ENCODE assay signal across 22 cellular contexts in the genomic region with DNA sequence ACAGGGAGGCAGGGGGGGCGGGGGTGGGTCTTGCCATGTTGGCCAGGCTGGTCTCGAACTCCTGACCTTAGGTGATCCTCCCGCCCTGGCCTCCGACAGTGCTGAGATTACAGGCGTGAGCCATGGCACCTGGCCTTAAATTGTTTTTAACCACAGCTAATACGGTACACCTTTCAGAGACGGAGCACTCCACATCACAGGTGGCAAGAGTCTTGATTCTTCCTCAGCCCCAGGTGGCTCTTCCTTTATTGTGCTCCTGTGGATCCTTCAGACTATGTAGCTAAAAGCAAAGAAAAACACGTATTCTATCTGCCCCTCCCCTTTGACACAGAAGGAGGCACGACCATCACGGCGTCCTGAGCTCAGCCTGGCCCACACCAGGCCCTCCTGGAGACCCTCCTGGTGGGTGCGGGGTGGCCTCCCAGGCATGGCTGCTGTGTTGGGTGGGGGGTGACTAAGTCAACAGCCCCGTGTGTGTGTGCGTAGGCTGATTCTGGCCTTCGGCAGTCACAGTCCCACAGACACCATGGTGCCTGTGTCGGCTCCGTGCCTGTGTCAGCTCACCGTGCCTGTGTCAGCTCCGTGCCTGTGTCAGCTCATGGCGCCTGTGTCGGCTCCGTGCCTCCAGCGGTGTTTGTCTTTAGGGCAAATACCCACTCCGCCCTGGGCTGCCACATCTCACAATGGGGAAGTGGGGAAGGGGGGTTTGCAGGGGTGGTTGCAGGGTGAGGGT. TPM values are rescaled to one million over a fixed set of nuclear protein-coding genes. Genes with fewer than 3 reads are reported as not detected.
DNase-seq lines count a peak whose midpoint lies in the region; ATAC-seq, FAIRE-seq and TF ChIP-seq lines count a peak whose summit lies in the region.
"Had no signal": no experiment of that assay in that cellular context is flagged by ENCODE, and none has a peak within 500 bp of the region (broad histone marks: within the 10 kb centered on the region; RNA-seq: fewer than 3 reads in every experiment).

No MANE protein-coding gene starts in this region.

- WGBS in K562 (ENCODE audit: insufficient coverage, low coverage, missing lambda C conversion rate) = 41% methylated on average over 21 of the region's 24 CpGs
- 69% methylated on average over 24 of the region's 24 CpGs for WGBS in mesenchymal stem cell

- in situ Hi-C loops in K562 (cut with MboI) = no loop called here

- H3K4me1 ChIP-seq in OCI-LY7 (ENCODE audit: insufficient read depth, low read length, poor library complexity, severe bottlenecking) (peaks cover 28% of the 10 kb centered on the region), K562 (replicated peaks in 1 of 2; ENCODE audit: control insufficient read depth in 2 of 2, insufficient read depth in 2 of 2, low read length in 2 of 2) (peaks cover 43 to 70% of the 10 kb centered on the region in 2 experiments), mesenchymal stem cell (ENCODE audit: control insufficient read depth, insufficient read depth, low read depth, low read length) (peaks cover 7% of the 10 kb centered on the region), osteoblast (ENCODE audit: insufficient read depth, low read length) (peaks cover 3% of the 10 kb centered on the region)
- H3K4me1 ChIP-seq: BE2C had no signal

- H4K20me1 ChIP-seq in OCI-LY7 (ENCODE audit: insufficient read depth, low read length) (no peaks in the 10 kb centered on the region), K562 (replicated peaks; ENCODE audit: control insufficient read depth, insufficient read depth, low read length) (no peaks in the 10 kb centered on the region), osteoblast (ENCODE audit: insufficient read depth, low read length) (no peaks in the 10 kb centered on the region)

- H3K27me3 ChIP-seq in K562 (ENCODE audit: control insufficient read depth in 2 of 2, insufficient read depth in 2 of 2, low read length in 2 of 2) (no peaks in the 10 kb centered on the region), mesenchymal stem cell (ENCODE audit: control insufficient read depth in 1 of 2, insufficient read depth in 1 of 2, low read length in 2 of 2) (peaks cover 7 to 17% of the 10 kb centered on the region in 2 experiments), osteoblast (ENCODE audit: insufficient read depth, low read length) (peaks cover 16% of the 10 kb centered on the region)
- H3K27me3 ChIP-seq: BE2C had no signal

- no peak overlapping the region for H2AK5ac ChIP-seq in mesenchymal stem cell (ENCODE audit: low read length, severe bottlenecking)

- H3K9me1 ChIP-seq in K562 (ENCODE audit: control insufficient read depth, insufficient read depth, low read length) = no peaks in the 10 kb centered on the region

- peak overlapping the region; percentile 62 for H4K91ac ChIP-seq in mesenchymal stem cell (ENCODE audit: low read length)

- no peaks in the 10 kb centered on the region for H3K79me1 ChIP-seq in mesenchymal stem cell (replicated peaks; ENCODE audit: low read length, poor library complexity, severe bottlenecking)

- TF ChIP-seq CTCF in OCI-LY7 (conservative IDR thresholded peaks at IDR 0.05; ENCODE audit: low read length) = no peak
- no peak for TF ChIP-seq CTCF in K562 (IDR thresholded peaks at IDR 0.05 in 2 of 3, conservative IDR thresholded peaks at IDR 0.05 in 1 of 3; ENCODE audit: insufficient read depth in 2 of 3, low read depth in 1 of 3, low read length in 3 of 3)
- TF ChIP-seq CTCF in osteoblast (IDR thresholded peaks at IDR 0.05; ENCODE audit: extremely low read depth, low read depth, low read length) = no peak

- H2BK12ac ChIP-seq in mesenchymal stem cell (ENCODE audit: low read length in 2 of 2) = no peak overlapping the region

- H3K4me1 Mint-ChIP-seq in activated T-cell treated with anti-CD3 and anti-CD28 coated beads, Interleukin-2, amount 50 U/mL, for 4 hours (ENCODE audit: low read depth) = peaks cover 6% of the 10 kb centered on the region

- POLR2A ChIA-PET in OCI-LY7 (lab: Charles Lee) (interaction anchor here (0.7 to 1.7 kb wide), 3 partner anchors 19 to 1097 kb away, joined by 3 to 9 read pairs (median 3); no protein-coding TSS in a partner anchor), K562 (lab: Yijun Ruan, JAX) (interaction anchor here (0.6 to 2.0 kb wide), 8 partner anchors 8 to 132 kb away, joined by 3 to 8 read pairs (median 4); a partner anchor contains a TSS)

- DNase-seq in OCI-LY7 (ENCODE audit: low spot score) (peak; percentile 50), K562 (ENCODE audit: extremely low read depth in 1 of 4, low spot score in 3 of 4) (peak in 1 of 4 experiments; percentile 41), mesenchymal stem cell (no peak), osteoblast (ENCODE audit: insufficient read length, low spot score, missing footprints) (peak; percentile 71), Ammon's horn (ENCODE audit: low spot score) (no peak), NCI-H345 (lab: John Stamatoyannopoulos, UW) (no peak)
- DNase-seq in activated T-cell treated with anti-CD3 and anti-CD28 coated beads, Interleukin-2, amount 50 U/mL, for 4 hours = no peak
- DNase-seq: BE2C; CD4-positive, alpha-beta T cell; DMS79 treated with DMSO at 0.1 percent for 48 hours; GM23248; MV-4-11; NCI-H1417 treated with DMSO at 0.1 percent for 48 hours; NCI-H2029; NCI-H2171 treated with DMSO at 0.1 percent for 48 hours; SHP77; SK-N-SH had no signal

- peak overlapping the region; percentile 81 to 93 for H3K9ac ChIP-seq in K562 (ENCODE audit: insufficient read depth in 1 of 2, low read depth in 2 of 2, low read length in 2 of 2)
- no peak overlapping the region for H3K9ac ChIP-seq in mesenchymal stem cell (ENCODE audit: low read length)
- H3K9ac ChIP-seq: GM23248, SK-N-SH had no signal

- no peak for TF ChIP-seq RAD21 in K562 (CRISPR knock-in tag; conservative IDR thresholded peaks at IDR 0.05 in 1 of 2, IDR thresholded peaks at IDR 0.05 in 1 of 2)

- no peak for FAIRE-seq in K562 (lab: Jason Lieb, UNC)

- no peak overlapping the region for H2BK120ac ChIP-seq in mesenchymal stem cell (ENCODE audit: low read depth, low read length)

- H3K4me3 ChIP-seq in OCI-LY7 (ENCODE audit: low read depth, low read length, poor library complexity, severe bottlenecking) (no peak overlapping the region), K562 (no peak overlapping the region), mesenchymal stem cell (ENCODE audit: insufficient read depth in 1 of 2, low read depth in 1 of 2, low read length in 2 of 2) (no peak overlapping the region), osteoblast (ENCODE audit: insufficient read depth, low read length) (no peak overlapping the region)
- H3K4me3 ChIP-seq: GM23248 had no signal

- H3K18ac ChIP-seq in mesenchymal stem cell (ENCODE audit: low read depth in 1 of 2, low read length in 2 of 2) = no peak overlapping the region

- no peaks in the 10 kb centered on the region for H3K9me3 Mint-ChIP-seq in activated T-cell treated with anti-CD3 and anti-CD28 coated beads, Interleukin-2, amount 50 U/mL, for 4 hours
- H3K9me3 Mint-ChIP-seq: CD4-positive, alpha-beta T cell had no signal

- no peak overlapping the region for H3K23ac ChIP-seq in mesenchymal stem cell (ENCODE audit: low read length in 2 of 2)

- no peak overlapping the region for H2BK5ac ChIP-seq in mesenchymal stem cell (ENCODE audit: low read depth, low read length, poor library complexity, severe bottlenecking)

- TF ChIP-seq EP300 in K562 (IDR thresholded peaks at IDR 0.05; ENCODE audit: low read length) = no peak

- H3K79me2 ChIP-seq in OCI-LY7 (ENCODE audit: insufficient read depth, low read depth, low read length) = no peaks in the 10 kb centered on the region
- no peaks in the 10 kb centered on the region; the same call in 2 of the 3 replicates for H3K79me2 ChIP-seq in K562 (ENCODE audit: control insufficient read depth, insufficient read depth, low read length)
- H3K79me2 ChIP-seq in osteoblast (ENCODE audit: insufficient read depth, low read length) = no peaks in the 10 kb centered on the region

- intact Hi-C loops in OCI-LY7 (cut with micrococcal nuclease; ENCODE audit: unreplicated experiment) = no loop called here
- intact Hi-C loops in K562 (cut with micrococcal nuclease) = loop anchor here (10.0 kb wide), 1 partner anchor 310 kb away; a partner anchor contains a TSS

- H3K4me2 ChIP-seq in OCI-LY7 (ENCODE audit: low read length) (no peak overlapping the region), K562 (ENCODE audit: insufficient read depth, low read length) (peak overlapping the region; percentile 57), mesenchymal stem cell (ENCODE audit: low read length, poor library complexity, severe bottlenecking) (no peak overlapping the region), osteoblast (ENCODE audit: insufficient read depth, low read length) (no peak overlapping the region)
- H3K4me2 ChIP-seq: SK-N-SH had no signal

- H3K36me3 Mint-ChIP-seq in activated T-cell treated with anti-CD3 and anti-CD28 coated beads, Interleukin-2, amount 50 U/mL, for 4 hours (ENCODE audit: insufficient read depth) = no peaks in the 10 kb centered on the region

- H3K27ac ChIP-seq in OCI-LY7 (ENCODE audit: low read depth, low read length, poor library complexity, severe bottlenecking) (no peak overlapping the region), K562 (ENCODE audit: extremely low read depth, low read depth, low read length) (peak overlapping the region; percentile 98), mesenchymal stem cell (ENCODE audit: low read length, poor library complexity, severe bottlenecking) (no peak overlapping the region), osteoblast (ENCODE audit: low read depth, low read length) (no peak overlapping the region)
- H3K27ac ChIP-seq: GM23248 had no signal

- no peak overlapping the region for H3K4me3 Mint-ChIP-seq in activated T-cell treated with anti-CD3 and anti-CD28 coated beads, Interleukin-2, amount 50 U/mL, for 4 hours
- H3K4me3 Mint-ChIP-seq: CD4-positive, alpha-beta T cell had no signal

- BruUV-seq in OCI-LY7 (replicated peaks; lab: Mats Ljungman, UMichigan) (no TSS peak), K562 (replicated peaks; lab: Mats Ljungman, UMichigan) (TSS peak; percentile 62)

- CTCF ChIA-PET in OCI-LY7 (lab: Charles Lee; ENCODE audit: unreplicated experiment) (interaction anchor here (0.5 kb wide), 1 partner anchor 162 kb away, joined by 3 read pairs; no protein-coding TSS in a partner anchor), K562 (lab: Yijun Ruan, JAX; ENCODE audit: low intra/inter-chr PET ratio) (no interaction called here)

- H3K4ac ChIP-seq in mesenchymal stem cell (ENCODE audit: low read depth in 1 of 2, low read length in 2 of 2) = no peak overlapping the region

- H3K9me3 ChIP-seq in OCI-LY7 (ENCODE audit: low read length) (no peaks in the 10 kb centered on the region), K562 (replicated peaks; ENCODE audit: control insufficient read depth, insufficient read depth, low read depth, low read length) (peaks cover 4% of the 10 kb centered on the region), mesenchymal stem cell (ENCODE audit: control insufficient read depth, low read length) (no peaks in the 10 kb centered on the region), osteoblast (ENCODE audit: low read depth, low read length) (no peaks in the 10 kb centered on the region)
- H3K9me3 ChIP-seq: BE2C, SK-N-SH had no signal

- peak overlapping the region; percentile 51 for H4K8ac ChIP-seq in mesenchymal stem cell (ENCODE audit: low read length)

- H2AFZ ChIP-seq in OCI-LY7 (ENCODE audit: low read length) (no peak overlapping the region), K562 (ENCODE audit: low read depth, low read length) (peak overlapping the region; percentile 86), mesenchymal stem cell (ENCODE audit: low read depth, low read length) (no peak overlapping the region), osteoblast (ENCODE audit: low read length) (no peak overlapping the region)
- H2AFZ ChIP-seq: GM23248 had no signal

- no peak overlapping the region for H2BK15ac ChIP-seq in mesenchymal stem cell (ENCODE audit: low read depth, poor library complexity, severe bottlenecking)

- ATAC-seq in K562 (peak; percentile 38), HG03571 (IDR thresholded peaks at IDR 0.05; ENCODE audit: unreplicated experiment) (no peak)
- no peak for ATAC-seq in activated T-cell treated with anti-CD3 and anti-CD28 coated beads, Interleukin-2, amount 50 U/mL, for 4 hours
- ATAC-seq: HCT116 had no signal

- H3K9me2 ChIP-seq in OCI-LY7 (ENCODE audit: insufficient read depth, low read length) = no peaks in the 10 kb centered on the region
- H3K9me2 ChIP-seq: SK-N-SH had no signal

- no peak for TF ChIP-seq POLR2A in K562 (conservative IDR thresholded peaks at IDR 0.05)

- H3K27me3 Mint-ChIP-seq in activated T-cell treated with anti-CD3 and anti-CD28 coated beads, Interleukin-2, amount 50 U/mL, for 4 hours (ENCODE audit: low read depth) = peaks cover 1% of the 10 kb centered on the region

- no peak overlapping the region for H3K14ac ChIP-seq in mesenchymal stem cell (ENCODE audit: low read length in 2 of 2)

- H3K36me3 ChIP-seq in OCI-LY7 (ENCODE audit: insufficient read depth, low read length) (no peaks in the 10 kb centered on the region), K562 (ENCODE audit: control insufficient read depth, insufficient read depth, low read length) (no peaks in the 10 kb centered on the region), mesenchymal stem cell (ENCODE audit: control insufficient read depth in 1 of 2, insufficient read depth in 2 of 2, low read depth in 1 of 2, low read length in 2 of 2) (no peaks in the 10 kb centered on the region), osteoblast (ENCODE audit: insufficient read depth, low read length) (no peaks in the 10 kb centered on the region)
- H3K36me3 ChIP-seq: BE2C had no signal

RNA-seq across cellular contexts. Expression of a gene that starts 10.8 kb away (rescaled TPM):
- not detected in 2 replicates for total RNA-seq in OCI-LY7 (2014; rRNA removed; shearing (Covaris generic))
- total RNA-seq in OCI-LY7 (2022) (not detected in 2 replicates), K562 (2014; rRNA removed) (0.18 TPM in 1 of 2 replicates, not detected in the other), K562 (2014; rRNA removed; fragmentation: Illumina TruSeq; extraction: Trizol) (not detected in 2 replicates), K562 (2015; rRNA removed; fragmentation: Illumina TruSeq; extraction: Trizol) (not detected in 2 replicates), K562 (2021) (0.11 TPM in 1 of 2 replicates, not detected in the other), osteoblast (5.8 and 11.5 TPM in 2 replicates)
- total RNA-seq in K562 (2011; cell fraction: chromatin; rRNA removed; ENCODE audit: low replicate concordance) = 0.86 TPM in 1 of 2 replicates, not detected in the other
- total RNA-seq in K562 (2011; cell fraction: nucleolus; rRNA removed) = 0.53 and 0.83 TPM in 2 replicates
- 0.99 TPM in 1 of 2 replicates, not detected in the other for total RNA-seq in K562 (2011; cell fraction: nucleoplasm; rRNA removed)
- polyA plus RNA-seq in K562 (2011; rRNA removed) (0.19 and 0.46 TPM in 2 replicates), K562 (2014; fragmentation: Illumina TruSeq; extraction: Trizol) (0.15 TPM in 1 of 2 replicates, not detected in the other), K562 (2014; fragmentation: Nextera tagmentation; extraction: Ambion mirVana) (not detected), K562 (2014; rRNA removed) (not detected in 2 replicates)
- polyA plus RNA-seq in K562 (2011; cell fraction: cytosol; rRNA removed) = 0.35 and 1.1 TPM in 2 replicates
- 0.31 and 0.47 TPM in 2 replicates for polyA plus RNA-seq in K562 (2011; cell fraction: nucleus; rRNA removed)
- 0.36 and 0.57 TPM in 2 replicates for polyA plus RNA-seq in K562 (2012)
- polyA minus RNA-seq in K562 (2011; rRNA and poly(A)+ RNA removed) = 0.18 and 0.33 TPM in 2 replicates
- polyA minus RNA-seq in K562 (2011; cell fraction: cytosol; rRNA and poly(A)+ RNA removed) = not detected in 2 replicates
- 0.94 TPM in 1 of 2 replicates, not detected in the other for polyA minus RNA-seq in K562 (2011; cell fraction: nucleus; rRNA and poly(A)+ RNA removed)
- polyA plus RNA-seq in mesenchymal stem cell (2013, experiment 1 of 2) = 3.1 TPM
- 3.2 TPM for polyA plus RNA-seq in mesenchymal stem cell (2013, experiment 2 of 2)
- 1 to 10 TPM; 2.6 to 3.8 (median 3.0) TPM for total RNA-seq in activated T-cell treated with anti-CD3 and anti-CD28 coated beads, Interleukin-2, amount 50 U/mL, for 4 hours

RNA-seq across cellular contexts. Expression of a gene that starts 14.7 kb away (rescaled TPM):
- total RNA-seq in OCI-LY7 (2014; rRNA removed; shearing (Covaris generic)) = 2.6 and 3.4 TPM in 2 replicates
- 1.8 and 2.0 TPM in 2 replicates for total RNA-seq in OCI-LY7 (2022)
- total RNA-seq in K562 (2011; cell fraction: chromatin; rRNA removed; ENCODE audit: low replicate concordance) = 1.0 and 1.2 TPM in 2 replicates
- 1.2 TPM in 2 replicates for total RNA-seq in K562 (2011; cell fraction: nucleolus; rRNA removed)
- 1.0 and 1.8 TPM in 2 replicates for total RNA-seq in K562 (2011; cell fraction: nucleoplasm; rRNA removed)
- 1.6 and 2.4 TPM in 2 replicates for total RNA-seq in K562 (2014; rRNA removed)
- total RNA-seq in K562 (2014; rRNA removed; fragmentation: Illumina TruSeq; extraction: Trizol) = 0.93 and 1.4 TPM in 2 replicates
- total RNA-seq in K562 (2015; rRNA removed; fragmentation: Illumina TruSeq; extraction: Trizol) = 1.6 and 2.0 TPM in 2 replicates
- total RNA-seq in K562 (2021) = 1.4 and 2.1 TPM in 2 replicates
- 3.6 and 4.9 TPM in 2 replicates for polyA plus RNA-seq in K562 (2011; rRNA removed)
- polyA plus RNA-seq in K562 (2011; cell fraction: cytosol; rRNA removed) = 4.1 and 5.7 TPM in 2 replicates
- polyA plus RNA-seq in K562 (2011; cell fraction: nucleus; rRNA removed) = 1.2 and 1.9 TPM in 2 replicates
- 2.0 and 5.3 TPM in 2 replicates for polyA plus RNA-seq in K562 (2012)
- 1.9 and 2.3 TPM in 2 replicates for polyA plus RNA-seq in K562 (2014; fragmentation: Illumina TruSeq; extraction: Trizol)
- under 1 TPM; 0.10 to 0.57 TPM for polyA plus RNA-seq in K562 (2014; fragmentation: Nextera tagmentation; extraction: Ambion mirVana)
- polyA plus RNA-seq in K562 (2014; rRNA removed) = 1.9 and 2.2 TPM in 2 replicates
- polyA minus RNA-seq in K562 (2011; rRNA and poly(A)+ RNA removed) = 2.4 and 2.7 TPM in 2 replicates
- polyA minus RNA-seq in K562 (2011; cell fraction: cytosol; rRNA and poly(A)+ RNA removed) = 0.91 and 1.5 TPM in 2 replicates
- polyA minus RNA-seq in K562 (2011; cell fraction: nucleus; rRNA and poly(A)+ RNA removed) = 0.13 and 0.56 TPM in 2 replicates
- 0.03 TPM for polyA plus RNA-seq in mesenchymal stem cell (2013, experiment 1 of 2)
- not detected for polyA plus RNA-seq in mesenchymal stem cell (2013, experiment 2 of 2)
- total RNA-seq in osteoblast = under 0.01 and 0.29 TPM in 2 replicates
- under 1 TPM; 0.16 to 0.38 (median 0.25) TPM for total RNA-seq in activated T-cell treated with anti-CD3 and anti-CD28 coated beads, Interleukin-2, amount 50 U/mL, for 4 hours
- total RNA-seq: CD4-positive, alpha-beta T cell; GM23248 had no signal
- polyA plus RNA-seq: GM23248 had no signal

RNA-seq across cellular contexts. Expression of a gene that starts 26.9 kb away (rescaled TPM):
- total RNA-seq in OCI-LY7 (2014; rRNA removed; shearing (Covaris generic)) = not detected in 2 replicates
- total RNA-seq in OCI-LY7 (2022) (not detected in 2 replicates), K562 (2014; rRNA removed) (not detected in 2 replicates), K562 (2014; rRNA removed; fragmentation: Illumina TruSeq; extraction: Trizol) (not detected in 2 replicates), K562 (2015; rRNA removed; fragmentation: Illumina TruSeq; extraction: Trizol) (not detected in 2 replicates), K562 (2021) (0.18 and 0.35 TPM in 2 replicates), osteoblast (not detected in 2 replicates)
- 0.44 TPM in 1 of 2 replicates, not detected in the other for total RNA-seq in K562 (2011; cell fraction: chromatin; rRNA removed; ENCODE audit: low replicate concordance)
- 0.66 and 0.83 TPM in 2 replicates for total RNA-seq in K562 (2011; cell fraction: nucleolus; rRNA removed)
- total RNA-seq in K562 (2011; cell fraction: nucleoplasm; rRNA removed) = 0.69 TPM in 1 of 2 replicates, not detected in the other
- polyA plus RNA-seq in K562 (2011; rRNA removed) (0.21 and 0.85 TPM in 2 replicates), K562 (2014; fragmentation: Illumina TruSeq; extraction: Trizol) (not detected in 2 replicates), K562 (2014; fragmentation: Nextera tagmentation; extraction: Ambion mirVana) (not detected), K562 (2014; rRNA removed) (not detected in 2 replicates)
- 0.34 and 1.3 TPM in 2 replicates for polyA plus RNA-seq in K562 (2011; cell fraction: cytosol; rRNA removed)
- 0.88 and 1.2 TPM in 2 replicates for polyA plus RNA-seq in K562 (2011; cell fraction: nucleus; rRNA removed)
- polyA plus RNA-seq in K562 (2012) = 0.16 and 0.19 TPM in 2 replicates
- not detected in 2 replicates for polyA minus RNA-seq in K562 (2011; rRNA and poly(A)+ RNA removed)
- 1.0 TPM in 1 of 2 replicates, not detected in the other for polyA minus RNA-seq in K562 (2011; cell fraction: cytosol; rRNA and poly(A)+ RNA removed)
- 0.27 TPM in 1 of 2 replicates, not detected in the other for polyA minus RNA-seq in K562 (2011; cell fraction: nucleus; rRNA and poly(A)+ RNA removed)
- polyA plus RNA-seq in mesenchymal stem cell (2013, experiment 1 of 2) = 0.03 TPM
- polyA plus RNA-seq in mesenchymal stem cell (2013, experiment 2 of 2) = 0.12 TPM
- total RNA-seq in activated T-cell treated with anti-CD3 and anti-CD28 coated beads, Interleukin-2, amount 50 U/mL, for 4 hours = 100 to 1,000 TPM; 256 to 382 (median 364) TPM
- total RNA-seq: NCI-H460 had no signal

RNA-seq across cellular contexts. Expression of a gene that starts 27.2 kb away (rescaled TPM):
- 11.9 and 17.4 TPM in 2 replicates for total RNA-seq in OCI-LY7 (2014; rRNA removed; shearing (Covaris generic))
- total RNA-seq in OCI-LY7 (2022) (34.9 and 36.3 TPM in 2 replicates), K562 (2014; rRNA removed) (not detected in 2 replicates), K562 (2014; rRNA removed; fragmentation: Illumina TruSeq; extraction: Trizol) (not detected in 2 replicates), K562 (2015; rRNA removed; fragmentation: Illumina TruSeq; extraction: Trizol) (not detected in 2 replicates), K562 (2021) (0.22 TPM in 1 of 2 replicates, not detected in the other), osteoblast (not detected in 2 replicates)
- not detected in 2 replicates for total RNA-seq in K562 (2011; cell fraction: chromatin; rRNA removed; ENCODE audit: low replicate concordance)
- total RNA-seq in K562 (2011; cell fraction: nucleolus; rRNA removed) = not detected in 2 replicates
- not detected in 2 replicates for total RNA-seq in K562 (2011; cell fraction: nucleoplasm; rRNA removed)
- polyA plus RNA-seq in K562 (2011; rRNA removed) (not detected in 2 replicates), K562 (2014; fragmentation: Illumina TruSeq; extraction: Trizol) (not detected in 2 replicates), K562 (2014; fragmentation: Nextera tagmentation; extraction: Ambion mirVana) (not detected), K562 (2014; rRNA removed) (not detected in 2 replicates)
- polyA plus RNA-seq in K562 (2011; cell fraction: cytosol; rRNA removed) = not detected in 2 replicates
- polyA plus RNA-seq in K562 (2011; cell fraction: nucleus; rRNA removed) = 0.27 TPM in 1 of 2 replicates, not detected in the other
- not detected in 2 replicates for polyA plus RNA-seq in K562 (2012)
- polyA minus RNA-seq in K562 (2011; rRNA and poly(A)+ RNA removed) = not detected in 2 replicates
- polyA minus RNA-seq in K562 (2011; cell fraction: cytosol; rRNA and poly(A)+ RNA removed) = not detected in 2 replicates
- not detected in 2 replicates for polyA minus RNA-seq in K562 (2011; cell fraction: nucleus; rRNA and poly(A)+ RNA removed)
- not detected for polyA plus RNA-seq in mesenchymal stem cell (2013, experiment 1 of 2)
- not detected for polyA plus RNA-seq in mesenchymal stem cell (2013, experiment 2 of 2)
- not detected for total RNA-seq in activated T-cell treated with anti-CD3 and anti-CD28 coated beads, Interleukin-2, amount 50 U/mL, for 4 hours
- total RNA-seq: CD4-positive, alpha-beta T cell; G401; GM23248; NCI-H460 had no signal
- polyA plus RNA-seq: AG04450, GM23248, SK-N-SH had no signal

Comparison
In these comparisons a context has a peak if more than half of its experiments do, and no peak if none do; other contexts are left out.
1. DNase-seq: peak in OCI-LY7 (single experiment) and osteoblast (single experiment); none in mesenchymal stem cell (single experiment), Ammon's horn (single experiment), activated T-cell treated with anti-CD3 and anti-CD28 coated beads, Interleukin-2, amount 50 U/mL, for 4 hours (single experiment) and NCI-H345 (single experiment).
2. RNA of a gene that starts 26.9 kb away (total RNA-seq): 256 to 382 TPM in activated T-cell treated with anti-CD3 and anti-CD28 coated beads, Interleukin-2, amount 50 U/mL, for 4 hours; not detected in OCI-LY7, 0.18 to 0.83 TPM in K562 and not detected in osteoblast; every median in the first group is over 100 times any median in the second.